In the genomic region with DNA sequence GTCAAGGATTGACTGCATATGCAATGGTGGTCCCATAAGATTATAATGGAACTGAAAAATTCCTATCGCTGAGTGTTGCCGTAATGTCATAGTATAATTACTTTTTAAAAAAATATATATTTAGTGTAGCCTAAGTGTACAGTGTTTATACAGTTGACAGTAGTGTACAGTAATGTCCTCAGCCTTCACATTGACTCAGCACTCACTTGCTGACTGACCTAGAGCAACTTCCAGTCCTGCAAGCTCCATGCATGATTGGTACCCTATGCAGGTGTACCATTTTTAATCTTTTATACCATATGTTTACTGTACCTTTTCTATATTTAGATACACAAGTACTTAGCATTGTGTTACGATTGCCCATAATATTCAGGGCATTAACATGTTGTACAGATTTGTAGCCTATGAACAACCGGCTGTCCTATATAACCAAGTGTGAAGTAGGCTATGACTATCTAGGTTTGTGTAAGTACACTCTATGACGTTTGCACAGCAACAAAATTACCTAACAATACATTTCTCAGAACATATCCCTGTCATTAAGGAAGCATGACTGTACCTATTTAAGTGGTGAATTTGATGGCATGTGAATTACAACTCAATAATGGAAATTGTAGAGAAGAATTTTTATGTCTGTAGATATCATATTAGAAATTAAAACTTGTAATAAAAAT, we compare ENCODE assay signal across 12 cellular contexts.
"Had no signal": no experiment of that assay in that cellular context is flagged by ENCODE, and none has a peak within 500 bp of the region (broad histone marks: within the 10 kb centered on the region; RNA-seq: fewer than 3 reads in every experiment).

No MANE protein-coding gene starts in this region.

- H3K9me3 Mint-ChIP-seq: activated CD4-positive, alpha-beta memory T cell treated with anti-CD3 and anti-CD28 coated beads, Interleukin-2, amount 10 ng/mL, durations not matched to agents 7 days and 5 days; activated naive CD8-positive, alpha-beta T cell treated with anti-CD3 and anti-CD28 coated beads for 36 hours; neural crest cell; T-helper 2 cell treated with Interferon-gamma antibody and Interleukin-4, amounts not matched to agents 5 μg/mL and 100 μg/mL, for 36 hours had no signal

- DNase-seq: activated CD4-positive, alpha-beta memory T cell treated with anti-CD3 and anti-CD28 coated beads, Interleukin-2, amount 10 ng/mL, durations not matched to agents 7 days and 5 days; activated CD4-positive, alpha-beta T cell treated with anti-CD3 and anti-CD28 coated beads for 1 hour; activated effector memory CD4-positive, alpha-beta T cell treated with anti-CD3 and anti-CD28 coated beads, Interleukin-2, amount 50 U/mL, for 16 hours; activated naive CD8-positive, alpha-beta T cell treated with anti-CD3 and anti-CD28 coated beads for 36 hours; kidney; stimulated activated CD4-positive, alpha-beta T cell treated with anti-CD3 and anti-CD28 coated beads, Interleukin-2, amount 100 ng/mL, for 48 hours; stimulated activated CD8-positive, alpha-beta memory T cell treated with anti-CD3 and anti-CD28 coated beads, Interleukin-4, amount 100 ng/mL, for 48 hours; thyroid gland had no signal

- H3K27me3 Mint-ChIP-seq: activated CD4-positive, alpha-beta memory T cell treated with anti-CD3 and anti-CD28 coated beads, Interleukin-2, amount 10 ng/mL, durations not matched to agents 7 days and 5 days; activated naive CD8-positive, alpha-beta T cell treated with anti-CD3 and anti-CD28 coated beads for 36 hours had no signal

- H3K9me3 ChIP-seq: breast epithelium, thyroid gland had no signal

- H3K27ac Mint-ChIP-seq: activated CD4-positive, alpha-beta memory T cell treated with anti-CD3 and anti-CD28 coated beads, Interleukin-2, amount 10 ng/mL, durations not matched to agents 7 days and 5 days; activated naive CD8-positive, alpha-beta T cell treated with anti-CD3 and anti-CD28 coated beads for 36 hours; T-helper 2 cell treated with Interferon-gamma antibody and Interleukin-4, amounts not matched to agents 5 μg/mL and 100 μg/mL, for 36 hours had no signal

- H3K4me1 ChIP-seq: breast epithelium had no signal

- H3K36me3 ChIP-seq: breast epithelium, thyroid gland had no signal

- H3K27me3 ChIP-seq: breast epithelium, thyroid gland had no signal

- H3K4me3 Mint-ChIP-seq: activated CD4-positive, alpha-beta memory T cell treated with anti-CD3 and anti-CD28 coated beads, Interleukin-2, amount 10 ng/mL, durations not matched to agents 7 days and 5 days; activated naive CD8-positive, alpha-beta T cell treated with anti-CD3 and anti-CD28 coated beads for 36 hours; neural crest cell; T-helper 2 cell treated with Interferon-gamma antibody and Interleukin-4, amounts not matched to agents 5 μg/mL and 100 μg/mL, for 36 hours had no signal

- H3K4me3 ChIP-seq: breast epithelium, thyroid gland had no signal

- FAIRE-seq: urothelium cell line had no signal

- H3K27ac ChIP-seq: breast epithelium, thyroid gland had no signal
